ENCODE assay signal across 24 cellular contexts in genomic region chr18:34741401-34741800, GRCh38. TPM values are rescaled to one million over a fixed set of nuclear protein-coding genes. Genes with fewer than 3 reads are reported as not detected.
DNase-seq lines count a peak whose midpoint lies in the region; ATAC-seq and TF ChIP-seq lines count a peak whose summit lies in the region.
"Had no signal": no experiment of that assay in that cellular context is flagged by ENCODE, and none has a peak within 500 bp of the region (broad histone marks: within the 10 kb centered on the region; RNA-seq: fewer than 3 reads in every experiment).

No MANE protein-coding gene starts in this region.

- peak; percentile 36 for DNase-seq in dedifferentiated amniotic fluid mesenchymal stem cell (ENCODE audit: extremely low spot score)
- peak; percentile 7 for DNase-seq in fibroblast of the aortic adventitia (ENCODE audit: low read depth)
- no peak for DNase-seq in thyroid gland
- DNase-seq in natural killer cell: no peak
- DNase-seq in midbrain (lab: John Stamatoyannopoulos, UW): no peak
- DNase-seq: 8988T; ACHN; BE2C; C1 segment of cervical spinal cord; CD4-positive, alpha-beta memory T cell; CD4-positive, CD25-positive, alpha-beta regulatory T cell; CD8-positive, alpha-beta memory T cell; COR-L47; DMS 273 treated with DMSO at 0.1 percent for 48 hours; DMS153; DMS53; DMS79; DND-41; EL; GDM1 had no signal

- ATAC-seq in natural killer cell (no peak), GM18505 (IDR thresholded peaks at IDR 0.05; ENCODE audit: unreplicated experiment) (no peak)
- ATAC-seq: GM12878 had no signal

- TF ChIP-seq POLR2A in thyroid gland (IDR thresholded peaks at IDR 0.05) (no peak), GM18505 (IDR thresholded peaks at IDR 0.05; ENCODE audit: borderline replicate concordance, extremely low read depth, insufficient read depth, insufficient read length) (no peak)

- H3K27me3 ChIP-seq in thyroid gland: no peaks in the 10 kb centered on the region
- H3K27me3 ChIP-seq: BE2C, BLaER1 had no signal

- no peaks in the 10 kb centered on the region for H3K9me3 Mint-ChIP-seq in natural killer cell
- H3K9me3 Mint-ChIP-seq: CD8-positive, alpha-beta memory T cell had no signal

- H3K27ac Mint-ChIP-seq in natural killer cell: no peak overlapping the region
- H3K27ac Mint-ChIP-seq: CD14-positive monocyte; CD4-positive, alpha-beta memory T cell; CD4-positive, CD25-positive, alpha-beta regulatory T cell; CD8-positive, alpha-beta memory T cell had no signal

- 71 to 80% methylated on average over 1 of the region's 1 CpG for WGBS in thyroid gland, 2 donors

- no peaks in the 10 kb centered on the region for H3K36me3 Mint-ChIP-seq in natural killer cell
- H3K36me3 Mint-ChIP-seq: CD14-positive monocyte; CD4-positive, alpha-beta memory T cell; CD4-positive, CD25-positive, alpha-beta regulatory T cell; CD8-positive, alpha-beta memory T cell had no signal

- H3K4me1 Mint-ChIP-seq in natural killer cell: no peaks in the 10 kb centered on the region
- H3K4me1 Mint-ChIP-seq: CD14-positive monocyte; CD4-positive, alpha-beta memory T cell; CD4-positive, CD25-positive, alpha-beta regulatory T cell; CD8-positive, alpha-beta memory T cell had no signal

- no peaks in the 10 kb centered on the region for H3K9me3 ChIP-seq in thyroid gland
- H3K9me3 ChIP-seq: BE2C, BLaER1 had no signal

- H3K4me3 Mint-ChIP-seq in natural killer cell: no peak overlapping the region
- H3K4me3 Mint-ChIP-seq: CD14-positive monocyte; CD4-positive, alpha-beta memory T cell; CD4-positive, CD25-positive, alpha-beta regulatory T cell; CD8-positive, alpha-beta memory T cell had no signal

- H3K4me3 ChIP-seq in fibroblast of the aortic adventitia (ENCODE audit: low read depth, low read length) (no peak overlapping the region), thyroid gland (replicated peaks in 1 of 3) (no peak overlapping the region)
- H3K4me3 ChIP-seq: BLaER1, GM12878 had no signal

- H3K4me1 ChIP-seq in thyroid gland: peaks cover 53 to 56% of the 10 kb centered on the region in 2 donors
- H3K4me1 ChIP-seq: BE2C, BLaER1 had no signal

- TF ChIP-seq CTCF in fibroblast of the aortic adventitia (IDR thresholded peaks at IDR 0.05; ENCODE audit: insufficient read depth, low read length): no peak
- TF ChIP-seq CTCF in thyroid gland (IDR thresholded peaks at IDR 0.05): no peak
- no peak for TF ChIP-seq CTCF in natural killer cell (IDR thresholded peaks at IDR 0.05)

- intact Hi-C loops in thyroid gland (cut with DNase I) (no loop called here), natural killer cell (cut with micrococcal nuclease) (no loop called here)

- peak overlapping the region; percentile 57 to 87 (median 79) for H3K27ac ChIP-seq in thyroid gland
- H3K27ac ChIP-seq: BLaER1 had no signal

- peaks cover 10 to 25% of the 10 kb centered on the region in 2 donors for H3K27me3 Mint-ChIP-seq in natural killer cell (ENCODE audit: low read depth in 2 of 2)
- H3K27me3 Mint-ChIP-seq: CD4-positive, CD25-positive, alpha-beta regulatory T cell had no signal

- no peaks in the 10 kb centered on the region for H3K36me3 ChIP-seq in thyroid gland
- H3K36me3 ChIP-seq: BE2C, BLaER1 had no signal

RNA-seq across cellular contexts. Expression of gene DTNA, which starts 31.3 kb away (rescaled TPM):
- 22.0 and 34.3 TPM in 2 replicates for total RNA-seq in fibroblast of the aortic adventitia (ENCODE audit: low replicate concordance)
- 100 to 1,000 TPM in 2 of 4 donors, 10 to 100 TPM in 2; 81.0 to 236 (median 119) TPM for total RNA-seq in thyroid gland
- total RNA-seq in natural killer cell: under 1 TPM in 1 of 3 donors, not detected in 2; 0.33 TPM
- total RNA-seq: CD4-positive, CD25-positive, alpha-beta regulatory T cell; CD8-positive, alpha-beta memory T cell had no signal

Comparison
In these comparisons a context has a peak if more than half of its experiments do, and no peak if none do; other contexts are left out.
1. DNase-seq: peak in dedifferentiated amniotic fluid mesenchymal stem cell (single experiment) and fibroblast of the aortic adventitia (single experiment); none in thyroid gland (0 of 2), natural killer cell (single experiment) and midbrain (single experiment).
2. RNA of gene DTNA, which starts 31.3 kb away (total RNA-seq): 81.0 to 236 TPM in thyroid gland and 22.0 to 34.3 TPM in fibroblast of the aortic adventitia; 0.33 TPM in natural killer cell; every median in the first group is over 10 times any median in the second.